10 cellular contexts compared by ENCODE assay signal in the genomic region with DNA sequence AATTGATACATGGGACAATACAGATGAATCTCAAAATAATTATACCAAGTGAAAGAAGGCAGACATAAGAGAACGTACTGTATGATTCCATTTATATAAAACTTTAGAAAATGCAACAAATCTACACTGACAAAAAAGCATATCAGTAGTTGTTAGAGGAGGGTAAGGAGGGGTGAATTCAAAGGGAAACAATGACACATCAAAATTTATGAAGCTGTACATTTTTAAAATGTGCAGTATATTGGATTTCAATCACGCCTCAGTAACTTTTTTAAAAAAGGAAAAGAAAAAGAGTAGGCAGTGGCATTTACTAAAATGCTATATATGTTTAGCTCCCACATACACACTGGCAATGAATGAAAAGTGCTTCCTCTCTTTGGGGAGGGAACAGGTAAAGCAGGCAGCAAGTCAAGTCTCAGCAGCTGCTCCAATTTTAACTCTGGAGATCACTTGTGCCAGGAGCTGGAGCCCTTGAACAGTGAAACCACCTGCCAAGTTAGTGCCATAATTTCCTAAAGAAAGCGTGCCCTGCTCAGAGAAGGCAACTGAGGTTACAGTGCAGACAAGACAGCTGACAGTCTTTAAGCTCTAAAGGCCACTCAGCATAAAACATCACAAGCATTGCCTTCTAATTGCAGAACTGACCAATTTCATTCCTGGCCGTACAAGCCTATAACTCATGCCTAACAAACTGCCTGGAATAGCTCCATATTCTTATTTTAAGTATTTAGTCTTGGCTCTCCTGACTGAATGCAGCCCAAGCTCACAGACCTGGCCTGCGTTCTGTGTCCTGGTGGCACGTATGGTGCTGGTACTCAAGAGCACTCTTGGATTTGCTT. TPM values are rescaled to one million over a fixed set of nuclear protein-coding genes. Genes with fewer than 3 reads are reported as not detected.
DNase-seq lines count a peak whose midpoint lies in the region; ATAC-seq and TF ChIP-seq lines count a peak whose summit lies in the region.
"Had no signal": no experiment of that assay in that cellular context is flagged by ENCODE, and none has a peak within 500 bp of the region (broad histone marks: within the 10 kb centered on the region; RNA-seq: fewer than 3 reads in every experiment).

No MANE protein-coding gene starts in this region.

- H3K4me1 ChIP-seq in gastrocnemius medialis = peaks cover 68 to 89% of the 10 kb centered on the region in 2 donors

- H3K9me3 ChIP-seq in gastrocnemius medialis = no peaks in the 10 kb centered on the region
- H3K9me3 ChIP-seq: spleen had no signal

- no peaks in the 10 kb centered on the region for H3K27me3 ChIP-seq in gastrocnemius medialis
- H3K27me3 ChIP-seq: spleen had no signal

- intact Hi-C loops in gastrocnemius medialis (cut with DNase I; ENCODE audit: low total_unique reads) = no loop called here

- DNase-seq in DMS53 (lab: John Stamatoyannopoulos, UW) = peak; percentile 23
- no peak for DNase-seq in DMS53 treated with DMSO at 0.1 percent for 48 hours (lab: John Stamatoyannopoulos, UW; ENCODE audit: unreplicated experiment)
- peak; percentile 36 for DNase-seq in NCI-H345 (lab: John Stamatoyannopoulos, UW)
- peak; percentile 73 for DNase-seq in fibroblast of the aortic adventitia (ENCODE audit: low read depth)
- DNase-seq in gastrocnemius medialis = peak; percentile 52 to 83
- no peak for DNase-seq in stimulated activated CD8-positive, alpha-beta memory T cell treated with anti-CD3 and anti-CD28 coated beads, Interleukin-4, amount 100 ng/mL, for 48 hours
- no peak for DNase-seq in NCI-H748 treated with DMSO at 0.1 percent for 48 hours (lab: John Stamatoyannopoulos, UW)
- DNase-seq: cortex of kidney, spleen had no signal

- H3K4me3 ChIP-seq in fibroblast of the aortic adventitia (ENCODE audit: low read depth, low read length) (no peak overlapping the region), gastrocnemius medialis (no peak overlapping the region)
- H3K4me3 ChIP-seq: spleen had no signal

- no peaks in the 10 kb centered on the region for H3K36me3 ChIP-seq in gastrocnemius medialis

- TF ChIP-seq POLR2A in gastrocnemius medialis (IDR thresholded peaks at IDR 0.05) = no peak

- peak; percentile 97 to 98 for ATAC-seq in gastrocnemius medialis
- ATAC-seq in activated CD4-positive, CD25-positive, alpha-beta regulatory T cell treated with anti-CD3 and anti-CD28 coated beads, Interleukin-2, amount 50 U/mL, for 24 hours = no peak

- no peak for TF ChIP-seq CTCF in fibroblast of the aortic adventitia (IDR thresholded peaks at IDR 0.05; ENCODE audit: insufficient read depth, low read length)
- TF ChIP-seq CTCF in gastrocnemius medialis (IDR thresholded peaks at IDR 0.05 in 4 of 5, conservative IDR thresholded peaks at IDR 0.05 in 1 of 5) = no peak

- in situ Hi-C loops in gastrocnemius medialis (cut with MboI; ENCODE audit: low sequenced_read_pairs in 4 of 4) = loop anchor here in 1 of 4 donors (10.0 kb wide), 1 partner anchor 47 kb away; no protein-coding TSS in a partner anchor

- peak overlapping the region; percentile 64 to 84 (median 76) for H3K27ac ChIP-seq in gastrocnemius medialis

RNA-seq across cellular contexts. Expression of a gene that starts 10.9 kb away (rescaled TPM):
- 39.3 and 200 TPM in 2 replicates for total RNA-seq in fibroblast of the aortic adventitia (ENCODE audit: low replicate concordance)
- total RNA-seq in gastrocnemius medialis = 10 to 100 TPM; 27.7 to 89.4 (median 52.5) TPM

RNA-seq across cellular contexts. Expression of a gene that starts 53.0 kb away (rescaled TPM):
- total RNA-seq in fibroblast of the aortic adventitia (ENCODE audit: low replicate concordance) (1.4 and 2.3 TPM in 2 replicates), gastrocnemius medialis (1 to 10 TPM; 1.3 to 2.9 (median 2.1) TPM)

Comparison
In these comparisons a context has a peak if more than half of its experiments do, and no peak if none do; other contexts are left out.
1. DNase-seq: peak in DMS53 (single experiment), NCI-H345 (single experiment), fibroblast of the aortic adventitia (single experiment) and gastrocnemius medialis (2 of 2); none in DMS53 treated with DMSO at 0.1 percent for 48 hours (single experiment), stimulated activated CD8-positive, alpha-beta memory T cell treated with anti-CD3 and anti-CD28 coated beads, Interleukin-4, amount 100 ng/mL, for 48 hours (single experiment) and NCI-H748 treated with DMSO at 0.1 percent for 48 hours (single experiment).
2. ATAC-seq: peak in gastrocnemius medialis (2 of 2); none in activated CD4-positive, CD25-positive, alpha-beta regulatory T cell treated with anti-CD3 and anti-CD28 coated beads, Interleukin-2, amount 50 U/mL, for 24 hours (0 of 2).